Comparison of ENCODE assay signal across 1 cellular context in the genomic region with DNA sequence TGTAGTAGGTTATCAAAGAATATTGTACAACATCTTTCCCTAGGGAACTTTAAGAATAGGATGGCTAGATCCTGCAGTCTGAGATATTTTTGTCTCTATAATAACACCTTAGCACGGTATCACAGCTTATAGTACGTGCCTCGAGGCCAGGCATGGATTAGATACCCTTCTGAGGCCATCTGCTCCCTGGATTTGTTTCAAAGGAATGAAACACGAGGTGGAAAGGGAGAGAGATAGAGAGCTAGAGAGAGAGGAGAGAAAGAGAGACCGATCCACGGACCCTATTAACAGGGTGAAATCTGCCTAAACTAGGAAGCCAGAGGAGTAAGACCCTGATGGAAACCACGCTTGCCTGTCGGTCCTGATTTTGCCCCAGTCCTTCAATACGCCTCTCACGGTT.
TF ChIP-seq lines count a peak whose summit lies in the region.

No MANE protein-coding gene starts in this region.

TF ChIP-seq in HCT116, 20 proteins besides CTCF, POLR2A, EP300 and RAD21 (continued from another document):
- TF ChIP-seq YY1 (IDR thresholded peaks at IDR 0.05; ENCODE audit: extremely low read depth, insufficient replicate concordance, low read depth, low read length) (no peak), SP1 (IDR thresholded peaks at IDR 0.05; ENCODE audit: low read depth) (no peak), ELF1 (IDR thresholded peaks at IDR 0.05; ENCODE audit: borderline replicate concordance, low read depth) (no peak), SRF (IDR thresholded peaks at IDR 0.05; ENCODE audit: low read depth) (no peak)
- TF ChIP-seq, protein P1, sequence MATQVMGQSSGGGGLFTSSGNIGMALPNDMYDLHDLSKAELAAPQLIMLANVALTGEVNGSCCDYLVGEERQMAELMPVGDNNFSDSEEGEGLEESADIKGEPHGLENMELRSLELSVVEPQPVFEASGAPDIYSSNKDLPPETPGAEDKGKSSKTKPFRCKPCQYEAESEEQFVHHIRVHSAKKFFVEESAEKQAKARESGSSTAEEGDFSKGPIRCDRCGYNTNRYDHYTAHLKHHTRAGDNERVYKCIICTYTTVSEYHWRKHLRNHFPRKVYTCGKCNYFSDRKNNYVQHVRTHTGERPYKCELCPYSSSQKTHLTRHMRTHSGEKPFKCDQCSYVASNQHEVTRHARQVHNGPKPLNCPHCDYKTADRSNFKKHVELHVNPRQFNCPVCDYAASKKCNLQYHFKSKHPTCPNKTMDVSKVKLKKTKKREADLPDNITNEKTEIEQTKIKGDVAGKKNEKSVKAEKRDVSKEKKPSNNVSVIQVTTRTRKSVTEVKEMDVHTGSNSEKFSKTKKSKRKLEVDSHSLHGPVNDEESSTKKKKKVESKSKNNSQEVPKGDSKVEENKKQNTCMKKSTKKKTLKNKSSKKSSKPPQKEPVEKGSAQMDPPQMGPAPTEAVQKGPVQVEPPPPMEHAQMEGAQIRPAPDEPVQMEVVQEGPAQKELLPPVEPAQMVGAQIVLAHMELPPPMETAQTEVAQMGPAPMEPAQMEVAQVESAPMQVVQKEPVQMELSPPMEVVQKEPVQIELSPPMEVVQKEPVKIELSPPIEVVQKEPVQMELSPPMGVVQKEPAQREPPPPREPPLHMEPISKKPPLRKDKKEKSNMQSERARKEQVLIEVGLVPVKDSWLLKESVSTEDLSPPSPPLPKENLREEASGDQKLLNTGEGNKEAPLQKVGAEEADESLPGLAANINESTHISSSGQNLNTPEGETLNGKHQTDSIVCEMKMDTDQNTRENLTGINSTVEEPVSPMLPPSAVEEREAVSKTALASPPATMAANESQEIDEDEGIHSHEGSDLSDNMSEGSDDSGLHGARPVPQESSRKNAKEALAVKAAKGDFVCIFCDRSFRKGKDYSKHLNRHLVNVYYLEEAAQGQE (IDR thresholded peaks at IDR 0.05; ENCODE audit: low read depth) = no peak
- TF ChIP-seq, protein P2, sequence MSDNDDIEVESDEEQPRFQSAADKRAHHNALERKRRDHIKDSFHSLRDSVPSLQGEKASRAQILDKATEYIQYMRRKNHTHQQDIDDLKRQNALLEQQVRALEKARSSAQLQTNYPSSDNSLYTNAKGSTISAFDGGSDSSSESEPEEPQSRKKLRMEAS (IDR thresholded peaks at IDR 0.05) = no peak
